Comparison of ENCODE assay signal across 9 cellular contexts in genomic region chr12:110246690-110247339, GRCh38. TPM values are rescaled to one million over a fixed set of nuclear protein-coding genes. Genes with fewer than 3 reads are reported as not detected.
DNase-seq lines count a peak whose midpoint lies in the region; ATAC-seq and TF ChIP-seq lines count a peak whose summit lies in the region.
"Had no signal": no experiment of that assay in that cellular context is flagged by ENCODE, and none has a peak within 500 bp of the region (broad histone marks: within the 10 kb centered on the region; RNA-seq: fewer than 3 reads in every experiment).

No MANE protein-coding gene starts in this region.

- no peaks in the 10 kb centered on the region for H3K9me3 Mint-ChIP-seq in immature natural killer cell

- TF ChIP-seq CTCF in lung (IDR thresholded peaks at IDR 0.05; ENCODE audit: control extremely low read depth, extremely low read depth) (no peak), suprapubic skin (IDR thresholded peaks at IDR 0.05) (no peak)

- H3K9me3 ChIP-seq in HUES48 (ENCODE audit: control insufficient read depth, insufficient read depth, low read length) (no peaks in the 10 kb centered on the region), lung (ENCODE audit: control insufficient read depth in 2 of 2, insufficient read depth in 1 of 2, low read length in 1 of 2) (no peaks in the 10 kb centered on the region), suprapubic skin (no peaks in the 10 kb centered on the region), Karpas-422 (ENCODE audit: low read length) (no peaks in the 10 kb centered on the region)

- no peaks in the 10 kb centered on the region for H3K36me3 ChIP-seq in HUES48 (ENCODE audit: control insufficient read depth, insufficient read depth, low read length)
- no peaks in the 10 kb centered on the region for H3K36me3 ChIP-seq in lung (ENCODE audit: control insufficient read depth in 2 of 2, insufficient read depth in 2 of 2, low read length in 2 of 2)
- H3K36me3 ChIP-seq in suprapubic skin: no peaks in the 10 kb centered on the region
- H3K36me3 ChIP-seq in Karpas-422 (ENCODE audit: insufficient read depth, low read length): no peaks in the 10 kb centered on the region

- TF ChIP-seq EP300 in suprapubic skin (IDR thresholded peaks at IDR 0.05): no peak

- no peaks in the 10 kb centered on the region for H3K79me2 ChIP-seq in Karpas-422 (ENCODE audit: low read length)

- DNase-seq in epithelial cell of prostate (ENCODE audit: low read depth, low spot score) (no peak), lung (ENCODE audit: low spot score) (no peak), suprapubic skin (ENCODE audit: low spot score in 2 of 2) (no peak), GM03348 (ENCODE audit: low spot score) (no peak), Kasumi-1 (lab: John Stamatoyannopoulos, UW) (no peak), Karpas-422 (no peak), immature natural killer cell (no peak)
- DNase-seq: NCI-H526 treated with DMSO at 0.1 percent for 48 hours had no signal

- no peaks in the 10 kb centered on the region for H4K20me1 ChIP-seq in Karpas-422 (ENCODE audit: insufficient read depth, low read depth, low read length)

- no peaks in the 10 kb centered on the region for H3K4me1 Mint-ChIP-seq in immature natural killer cell

- H3K27me3 ChIP-seq in HUES48 (ENCODE audit: control insufficient read depth, insufficient read depth, low read length): no peaks in the 10 kb centered on the region
- H3K27me3 ChIP-seq in lung (ENCODE audit: control insufficient read depth, insufficient read depth): no peaks in the 10 kb centered on the region
- H3K27me3 ChIP-seq in suprapubic skin: no peaks in the 10 kb centered on the region
- H3K27me3 ChIP-seq in Karpas-422 (ENCODE audit: low read length): no peaks in the 10 kb centered on the region

- H3K4me3 ChIP-seq in HUES48 (ENCODE audit: low read depth, low read length) (no peak overlapping the region), lung (no peak overlapping the region), suprapubic skin (no peak overlapping the region), Karpas-422 (ENCODE audit: low read length) (no peak overlapping the region)

- H3K4me2 ChIP-seq in Karpas-422 (ENCODE audit: low read depth, low read length, poor library complexity, severe bottlenecking): no peak overlapping the region

- H2AFZ ChIP-seq in Karpas-422 (ENCODE audit: low read length): no peak overlapping the region

- H3K27ac Mint-ChIP-seq in immature natural killer cell: no peak overlapping the region

- H3K9me2 ChIP-seq in Karpas-422 (replicated peaks; ENCODE audit: insufficient read depth, low read length): no peaks in the 10 kb centered on the region

- H3K36me3 Mint-ChIP-seq in immature natural killer cell: no peaks in the 10 kb centered on the region

- H3K4me1 ChIP-seq in HUES48 (ENCODE audit: control insufficient read depth, insufficient read depth, low read length) (peaks cover 17% of the 10 kb centered on the region), lung (ENCODE audit: control insufficient read depth in 2 of 2, insufficient read depth in 2 of 2, low read length in 2 of 2) (peaks cover 4 to 9% of the 10 kb centered on the region in 2 donors), suprapubic skin (peaks cover 45% of the 10 kb centered on the region), Karpas-422 (ENCODE audit: low read length) (peaks cover 5% of the 10 kb centered on the region)

- TF ChIP-seq POLR2A in suprapubic skin (IDR thresholded peaks at IDR 0.05): no peak

- ATAC-seq in lung (ENCODE audit: insufficient read depth, low FRiP score): no peak

- H3K9ac ChIP-seq in HUES48 (ENCODE audit: low read depth, low read length) (no peak overlapping the region), Karpas-422 (ENCODE audit: low read length) (no peak overlapping the region)

- H3K27ac ChIP-seq in HUES48 (ENCODE audit: low read depth, low read length): peak overlapping the region; percentile 42
- peak overlapping the region; percentile 99 for H3K27ac ChIP-seq in epithelial cell of prostate
- H3K27ac ChIP-seq in lung (ENCODE audit: low read depth in 1 of 2, low read length in 1 of 2): peak overlapping the region; percentile 81 to 84
- peak overlapping the region; percentile 88 for H3K27ac ChIP-seq in suprapubic skin
- no peak overlapping the region for H3K27ac ChIP-seq in Karpas-422 (ENCODE audit: low read length)

- peaks cover 0 to 10% (median 0%) of the 10 kb centered on the region in 3 donors for H3K27me3 Mint-ChIP-seq in immature natural killer cell (ENCODE audit: low read depth in 3 of 3)

- H3K4me3 Mint-ChIP-seq in immature natural killer cell: no peak overlapping the region

- 64 to 69% methylated on average over 4 of the region's 4 CpGs for WGBS in lung, 2 donors
- WGBS in suprapubic skin: 67% methylated on average over 4 of the region's 4 CpGs

RNA-seq across cellular contexts. Expression of gene ATP2A2, which starts 34.2 kb away (rescaled TPM):
- total RNA-seq in lung: 100 to 1,000 TPM; 162 to 240 TPM
- 100 to 1,000 TPM in 1 of 2 donors, 10 to 100 TPM in 1; 34.1 to 110 TPM for polyA plus RNA-seq in lung
- total RNA-seq in suprapubic skin: 100 to 1,000 TPM in 3 of 4 donors, 10 to 100 TPM in 1; 95.9 to 138 (median 118) TPM
- total RNA-seq in Karpas-422 (2014; rRNA removed; shearing (Covaris generic); ENCODE audit: low replicate concordance): 70.0 and 88.5 TPM in 2 replicates
- 1 to 10 TPM; 2.0 to 8.0 (median 2.5) TPM for polyA plus RNA-seq in immature natural killer cell
